7 cellular contexts compared by ENCODE assay signal in genomic region chr13:20874439-20874838, GRCh38. TPM values are rescaled to one million over a fixed set of nuclear protein-coding genes. Genes with fewer than 3 reads are reported as not detected.
DNase-seq lines count a peak whose midpoint lies in the region; ATAC-seq and TF ChIP-seq lines count a peak whose summit lies in the region.
"Not testable (repeated sequence)": the region's sequence is repeated elsewhere in the genome, so short reads cannot be mapped to it uniquely, and the experiment has no call there.

No MANE protein-coding gene starts in this region.

- not testable (repeated sequence) for H3K79me1 ChIP-seq in trophoblast cell (ENCODE audit: low read length)

- peaks cover 22% of the 10 kb centered on the region for H3K4me1 Mint-ChIP-seq in T-helper 17 cell
- peaks cover 20% of the 10 kb centered on the region for H3K4me1 Mint-ChIP-seq in MCF 10A (ENCODE audit: insufficient read depth, unreplicated experiment)
- peaks cover 12% of the 10 kb centered on the region for H3K4me1 Mint-ChIP-seq in neural progenitor cell

- H3K27ac Mint-ChIP-seq in T-helper 17 cell, neural progenitor cell: not testable (repeated sequence)
- H3K27ac Mint-ChIP-seq in MCF 10A (ENCODE audit: low read depth, unreplicated experiment) = peak overlapping the region; percentile 39

- CTCF ChIA-PET in HEK293 (lab: Yijun Ruan, JAX); MCF 10A (lab: Yijun Ruan, JAX): not testable (repeated sequence)

- BruUV-seq in MCF 10A (replicated peaks; lab: Mats Ljungman, UMichigan) = not testable (repeated sequence)

- peaks cover 37% of the 10 kb centered on the region for H4K20me1 ChIP-seq in neural progenitor cell (ENCODE audit: low read depth)

- ATAC-seq in RWPE2 (ENCODE audit: low read depth); T-helper 17 cell: not testable (repeated sequence)

- not testable (repeated sequence) for H2BK120ac ChIP-seq in trophoblast cell (ENCODE audit: insufficient read depth, low read length, poor library complexity)

- peaks cover 100% of the 10 kb centered on the region for H3K79me2 ChIP-seq in neural progenitor cell (ENCODE audit: low read depth)
- H3K79me2 ChIP-seq in trophoblast cell (ENCODE audit: control insufficient read depth, insufficient read depth, low read length, poor library complexity) = not testable (repeated sequence)

- intact Hi-C loops in MCF 10A (cut with micrococcal nuclease) = not testable (repeated sequence)

- not testable (repeated sequence) for H2BK12ac ChIP-seq in trophoblast cell (ENCODE audit: low read length)

- WGBS in trophoblast cell (ENCODE audit: extremely low coverage, insufficient coverage, insufficient read length) = no CpG with 5 or more reads among the region's 8 CpGs

- not testable (repeated sequence) for H3K18ac ChIP-seq in trophoblast cell (ENCODE audit: low read length)

- H3K4me2 ChIP-seq in neural progenitor cell = peak overlapping the region; percentile 71
- H3K4me2 ChIP-seq in trophoblast cell (ENCODE audit: low read length) = not testable (repeated sequence)

- not testable (repeated sequence) for H3K27me3 ChIP-seq in RWPE2 (ENCODE audit: insufficient read depth, poor library complexity, severe bottlenecking); cardiac muscle cell; neural progenitor cell; trophoblast cell (ENCODE audit: insufficient read depth, low read length)

- POLR2A ChIA-PET in HEK293 (lab: Yijun Ruan, JAX) = not testable (repeated sequence)
- POLR2A ChIA-PET in MCF 10A (lab: Yijun Ruan, JAX) = interaction anchor here (0.9 to 2.9 kb wide), 3 partner anchors 10 to 27 kb away, joined by 3 to 12 read pairs (median 3); partner anchors contain the start of gene XPO4

- peak overlapping the region; percentile 45 for H3K4me3 Mint-ChIP-seq in T-helper 17 cell
- H3K4me3 Mint-ChIP-seq in MCF 10A (ENCODE audit: unreplicated experiment); neural progenitor cell: not testable (repeated sequence)

- not testable (repeated sequence) for H2BK5ac ChIP-seq in trophoblast cell (ENCODE audit: low read depth, low read length, poor library complexity)

- H3K27me3 Mint-ChIP-seq in T-helper 17 cell; MCF 10A (ENCODE audit: insufficient read depth, unreplicated experiment); neural progenitor cell (ENCODE audit: insufficient read depth, low read depth): not testable (repeated sequence)

- H3K36me3 Mint-ChIP-seq in T-helper 17 cell (ENCODE audit: low read depth) (peaks cover 11% of the 10 kb centered on the region), neural progenitor cell (peaks cover 14% of the 10 kb centered on the region)
- H3K36me3 Mint-ChIP-seq in MCF 10A (ENCODE audit: insufficient read depth, unreplicated experiment) = not testable (repeated sequence)

- not testable (repeated sequence) for H4K12ac ChIP-seq in trophoblast cell (ENCODE audit: low read depth, low read length)

- not testable (repeated sequence) for H3K23ac ChIP-seq in trophoblast cell (ENCODE audit: low read length)

- H3K4me3 ChIP-seq in HEK293 (ENCODE audit: low read depth, low read length); RWPE2 (ENCODE audit: severe bottlenecking); cardiac muscle cell; neural progenitor cell; trophoblast cell (ENCODE audit: low read depth, low read length): not testable (repeated sequence)

- not testable (repeated sequence) for H2AFZ ChIP-seq in neural progenitor cell (replicated peaks); trophoblast cell (ENCODE audit: insufficient read depth, low read length, poor library complexity)

- H3K9ac ChIP-seq in neural progenitor cell; trophoblast cell (ENCODE audit: low read length): not testable (repeated sequence)

- peaks cover 19% of the 10 kb centered on the region for H3F3A ChIP-seq in neural progenitor cell (ENCODE audit: low read depth)

- H4K91ac ChIP-seq in trophoblast cell (ENCODE audit: low read depth, low read length) = not testable (repeated sequence)

- H3K9me3 ChIP-seq in HEK293 (ENCODE audit: control insufficient read depth, insufficient read depth, low read depth, low read length); RWPE2 (ENCODE audit: severe bottlenecking); T-helper 17 cell (ENCODE audit: control insufficient read depth, low read length, poor library complexity, severe bottlenecking); cardiac muscle cell (ENCODE audit: low read depth); neural progenitor cell (ENCODE audit: low read depth); trophoblast cell (ENCODE audit: insufficient read depth, low read depth, low read length): not testable (repeated sequence)

- H4K8ac ChIP-seq in trophoblast cell (ENCODE audit: low read depth, low read length) = not testable (repeated sequence)

- not testable (repeated sequence) for H2AK5ac ChIP-seq in trophoblast cell (ENCODE audit: low read length)

- not testable (repeated sequence) for DNase-seq in RWPE2 (ENCODE audit: low spot score); T-helper 17 cell; MCF 10A (ENCODE audit: unreplicated experiment); cardiac muscle cell (ENCODE audit: low read depth in 1 of 2, low spot score in 1 of 2); neural progenitor cell (ENCODE audit: low spot score); trophoblast cell

- H3K36me3 ChIP-seq in HEK293 (ENCODE audit: control insufficient read depth in 2 of 2, insufficient read depth in 1 of 2, low read length in 2 of 2); RWPE2 (ENCODE audit: low read depth); cardiac muscle cell; neural progenitor cell; trophoblast cell (ENCODE audit: control insufficient read depth in 1 of 2, insufficient read depth in 2 of 2, low read length in 2 of 2): not testable (repeated sequence)

- TF ChIP-seq CTCF in HEK293 (tag by site-specific recombination; IDR thresholded peaks at IDR 0.05); RWPE2 (IDR thresholded peaks at IDR 0.05; ENCODE audit: poor library complexity, severe bottlenecking); MCF 10A (IDR thresholded peaks at IDR 0.05; ENCODE audit: unreplicated experiment); cardiac muscle cell (IDR thresholded peaks at IDR 0.05; ENCODE audit: low read depth, low read length); neural progenitor cell (IDR thresholded peaks at IDR 0.05): not testable (repeated sequence)

- peak overlapping the region; percentile 47 for H3K4ac ChIP-seq in trophoblast cell (ENCODE audit: low read depth, low read length)

- H3K27ac ChIP-seq in HEK293 (ENCODE audit: extremely low read depth, low read depth, low read length); trophoblast cell (ENCODE audit: low read depth, low read length): not testable (repeated sequence)
- H3K27ac ChIP-seq in RWPE2 (ENCODE audit: poor library complexity, severe bottlenecking) (peak overlapping the region; percentile 18), cardiac muscle cell (peak overlapping the region; percentile 75), neural progenitor cell (peak overlapping the region; percentile 52)

- H3K4me1 ChIP-seq in HEK293 (ENCODE audit: control insufficient read depth, insufficient read depth, low read length); trophoblast cell (ENCODE audit: control insufficient read depth in 1 of 2, insufficient read depth in 2 of 2, low read length in 2 of 2): not testable (repeated sequence)
- H3K4me1 ChIP-seq in RWPE2 (ENCODE audit: insufficient read depth, poor library complexity, severe bottlenecking) (peaks cover 16% of the 10 kb centered on the region), cardiac muscle cell (ENCODE audit: low read depth) (peaks cover 20% of the 10 kb centered on the region), neural progenitor cell (peaks cover 40% of the 10 kb centered on the region)

- not testable (repeated sequence) for H3K14ac ChIP-seq in trophoblast cell (ENCODE audit: low read length)

- H3K9me3 Mint-ChIP-seq in MCF 10A (ENCODE audit: unreplicated experiment) = not testable (repeated sequence)
- peaks cover 14% of the 10 kb centered on the region for H3K9me3 Mint-ChIP-seq in neural progenitor cell

TF ChIP-seq in HEK293, 187 proteins besides CTCF, POLR2A, EP300 and RAD21:
- peak; percentile 91 for TF ChIP-seq ZNF10 (tag by site-specific recombination; IDR thresholded peaks at IDR 0.05)
TF ChIP-seq in HEK293: peak in this region for 1; not testable (repeated sequence) for 186.

RNA-seq across cellular contexts. Expression of gene XPO4, which starts 28.1 kb away (rescaled TPM):
- total RNA-seq in T-helper 17 cell (10 to 100 TPM; 23.4 to 25.3 TPM), MCF 10A (2022) (22.5 and 25.8 TPM in 2 replicates), cardiac muscle cell (133 and 177 TPM in 2 replicates), neural progenitor cell (ENCODE audit: low replicate concordance) (32.4 and 44.9 TPM in 2 replicates)
- 51.8 and 74.0 TPM in 2 replicates for polyA plus RNA-seq in cardiac muscle cell
- polyA plus RNA-seq in trophoblast cell (2013) = 10.7 TPM in 2 replicates
